8 cellular contexts compared by ENCODE assay signal in genomic region chr11:65355013-65355775, GRCh38. TPM values are rescaled to one million over a fixed set of nuclear protein-coding genes. Genes with fewer than 3 reads are reported as not detected.
A peak's percentile ranks its signal among the peaks of the same experiment; 100 is the strongest.
DNase-seq lines count a peak whose midpoint lies in the region; ATAC-seq and TF ChIP-seq lines count a peak whose summit lies in the region.

No MANE protein-coding gene starts in this region.

- H3K27ac ChIP-seq in lung (ENCODE audit: low read depth in 1 of 2, low read length in 1 of 2) = no peak overlapping the region

- peaks cover 16% of the 10 kb centered on the region for H3K36me3 Mint-ChIP-seq in WTC11
- peaks cover 11 to 20% of the 10 kb centered on the region in 2 donors for H3K36me3 Mint-ChIP-seq in stimulated activated naive B cell treated with anti-CD40 and anti-IgM and Interleukin-4, amounts not matched to agents 10 μg/mL and 1 μg/mL and 100 μg/mL, for 72 hours

- peak overlapping the region; percentile 53 for H3K4me3 ChIP-seq in GM12865 (ENCODE audit: low read depth, low read length)
- peak overlapping the region; percentile 43 for H3K4me3 ChIP-seq in lung

- no peak overlapping the region for H3K27ac Mint-ChIP-seq in WTC11
- H3K27ac Mint-ChIP-seq in stimulated activated naive B cell treated with anti-CD40 and anti-IgM and Interleukin-4, amounts not matched to agents 10 μg/mL and 1 μg/mL and 100 μg/mL, for 72 hours = peak overlapping the region; percentile 98

- H3K9me3 Mint-ChIP-seq in WTC11 = no peaks in the 10 kb centered on the region
- no peaks in the 10 kb centered on the region for H3K9me3 Mint-ChIP-seq in stimulated activated naive B cell treated with anti-CD40 and anti-IgM and Interleukin-4, amounts not matched to agents 10 μg/mL and 1 μg/mL and 100 μg/mL, for 72 hours

- CTCF ChIA-PET in WTC11 (lab: Charles Lee) = interaction anchor here (0.5 to 3.2 kb wide), 15 partner anchors 22 to 287 kb away, joined by 3 to 18 read pairs (median 3); partner anchors contain the start of genes CAPN1, CDC42EP2, DPF2 and FAM89B

- peak; percentile 31 for ATAC-seq in HG02642 (IDR thresholded peaks at IDR 0.05; ENCODE audit: poor library complexity, unreplicated experiment)
- ATAC-seq in WTC11 = peak; percentile 6
- ATAC-seq in lung (ENCODE audit: insufficient read depth, low FRiP score) = peak; percentile 7
- peak; percentile 37 to 45 for ATAC-seq in stimulated activated naive B cell treated with anti-CD40 and anti-IgM and Interleukin-4, amounts not matched to agents 10 μg/mL and 1 μg/mL and 100 μg/mL, for 72 hours (replicated peaks)

- peaks cover 5 to 15% of the 10 kb centered on the region in 2 donors for H3K36me3 ChIP-seq in lung (ENCODE audit: control insufficient read depth in 2 of 2, insufficient read depth in 2 of 2, low read length in 2 of 2)

- no peaks in the 10 kb centered on the region for H3K9me3 ChIP-seq in lung (ENCODE audit: control insufficient read depth in 2 of 2, insufficient read depth in 1 of 2, low read length in 1 of 2)

- WGBS in lung, 2 donors = 1 to 2% methylated on average over 33 to 47 of the region's 47 CpGs

- peak overlapping the region; percentile 81 for H3K4me3 Mint-ChIP-seq in WTC11
- peak overlapping the region; percentile 96 to 98 for H3K4me3 Mint-ChIP-seq in stimulated activated naive B cell treated with anti-CD40 and anti-IgM and Interleukin-4, amounts not matched to agents 10 μg/mL and 1 μg/mL and 100 μg/mL, for 72 hours

- H3K27me3 ChIP-seq in lung (ENCODE audit: control insufficient read depth, insufficient read depth) = no peaks in the 10 kb centered on the region

- POLR2A ChIA-PET in WTC11 (lab: Charles Lee) = interaction anchor here (0.6 to 2.7 kb wide), 7 partner anchors 22 to 162 kb away, joined by 3 to 8 read pairs (median 4); partner anchors contain the start of gene DPF2

- H3K4me1 Mint-ChIP-seq in WTC11 = peaks cover 16% of the 10 kb centered on the region
- H3K4me1 Mint-ChIP-seq in stimulated activated naive B cell treated with anti-CD40 and anti-IgM and Interleukin-4, amounts not matched to agents 10 μg/mL and 1 μg/mL and 100 μg/mL, for 72 hours = peaks cover 22 to 25% of the 10 kb centered on the region in 2 donors

- peak; percentile 48 for DNase-seq in GM12865 (ENCODE audit: low read depth)
- DNase-seq in NCI-H187 (lab: John Stamatoyannopoulos, UW) = peak; percentile 10 to 62
- DNase-seq in WTC11 (ENCODE audit: low spot score) = peak; percentile 60
- DNase-seq in cerebellum (ENCODE audit: low spot score) = peak; percentile 56
- DNase-seq in lung (ENCODE audit: low spot score) = peak; percentile 39
- DNase-seq in stimulated activated naive B cell treated with anti-CD40 and anti-IgM and Interleukin-4, amounts not matched to agents 10 μg/mL and 1 μg/mL and 100 μg/mL, for 72 hours = peak; percentile 22
- no peak for DNase-seq in DMS153 treated with DMSO at 0.1 percent for 48 hours (lab: John Stamatoyannopoulos, UW; ENCODE audit: unreplicated experiment)

- peaks cover 6 to 8% of the 10 kb centered on the region in 2 donors for H3K4me1 ChIP-seq in lung (ENCODE audit: control insufficient read depth in 2 of 2, insufficient read depth in 2 of 2, low read length in 2 of 2)

- TF ChIP-seq CTCF in GM12865 (IDR thresholded peaks at IDR 0.05; ENCODE audit: insufficient read depth, low read depth, low read length, missing control alignments) (no peak), WTC11 (IDR thresholded peaks at IDR 0.05) (no peak), lung (IDR thresholded peaks at IDR 0.05; ENCODE audit: control extremely low read depth, extremely low read depth) (no peak)

- peaks cover 30% of the 10 kb centered on the region for H3K27me3 Mint-ChIP-seq in WTC11 (ENCODE audit: low read depth)
- H3K27me3 Mint-ChIP-seq in stimulated activated naive B cell treated with anti-CD40 and anti-IgM and Interleukin-4, amounts not matched to agents 10 μg/mL and 1 μg/mL and 100 μg/mL, for 72 hours = no peaks in the 10 kb centered on the region

TF ChIP-seq in WTC11, 78 proteins besides CTCF, POLR2A, EP300 and RAD21:
- TF ChIP-seq RORB (CRISPR knock-in tag; IDR thresholded peaks at IDR 0.05) (no peak), TEAD4 (CRISPR knock-in tag; IDR thresholded peaks at IDR 0.05) (no peak), NFE2L1 (CRISPR knock-in tag; IDR thresholded peaks at IDR 0.05) (0 out of 2 replicates have a peak, but pooled peaks have one; percentile 22)
- TF ChIP-seq, protein P1, sequence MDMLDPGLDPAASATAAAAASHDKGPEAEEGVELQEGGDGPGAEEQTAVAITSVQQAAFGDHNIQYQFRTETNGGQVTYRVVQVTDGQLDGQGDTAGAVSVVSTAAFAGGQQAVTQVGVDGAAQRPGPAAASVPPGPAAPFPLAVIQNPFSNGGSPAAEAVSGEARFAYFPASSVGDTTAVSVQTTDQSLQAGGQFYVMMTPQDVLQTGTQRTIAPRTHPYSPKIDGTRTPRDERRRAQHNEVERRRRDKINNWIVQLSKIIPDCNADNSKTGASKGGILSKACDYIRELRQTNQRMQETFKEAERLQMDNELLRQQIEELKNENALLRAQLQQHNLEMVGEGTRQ (CRISPR knock-in tag; IDR thresholded peaks at IDR 0.05) = 0 out of 2 replicates have a peak, but pooled peaks have one; percentile 3

RNA-seq across cellular contexts. Expression of gene TIGD3, which starts 0.6 kb away (rescaled TPM):
- total RNA-seq in WTC11 (2021) = 1.9 to 2.3 TPM (median 2.1 TPM) in 3 replicates
- total RNA-seq in cerebellum = 2.5 TPM
- total RNA-seq in lung = under 1 TPM in 1 of 2 donors, not detected in 1; 0.21 TPM
- polyA plus RNA-seq in lung = under 1 TPM; 0.24 to 0.27 TPM

RNA-seq across cellular contexts. Expression of gene DPF2, which starts 21.5 kb away (rescaled TPM):
- total RNA-seq in WTC11 (2021) = 59.0 to 71.0 TPM (median 66.3 TPM) in 3 replicates
- 34.0 TPM for total RNA-seq in cerebellum
- 10 to 100 TPM; 44.6 to 53.2 TPM for total RNA-seq in lung
- polyA plus RNA-seq in lung = 10 to 100 TPM; 21.5 to 25.0 TPM

RNA-seq across cellular contexts. Expression of gene SLC25A45, which starts 27.3 kb away (rescaled TPM):
- total RNA-seq in WTC11 (2021) = 1.5 to 2.5 TPM (median 1.7 TPM) in 3 replicates
- 0.73 TPM for total RNA-seq in cerebellum
- 10 to 100 TPM in 1 of 2 donors, 1 to 10 TPM in 1; 7.3 to 15.6 TPM for total RNA-seq in lung
- polyA plus RNA-seq in lung = 1 to 10 TPM; 5.5 to 9.0 TPM

RNA-seq across cellular contexts. Expression of gene FRMD8, which starts 31.2 kb away (rescaled TPM):
- total RNA-seq in WTC11 (2021) (21.5 to 23.7 TPM (median 22.9 TPM) in 3 replicates), cerebellum (9.2 TPM), lung (10 to 100 TPM; 18.5 to 39.9 TPM)
- 10 to 100 TPM; 15.8 to 25.7 TPM for polyA plus RNA-seq in lung

RNA-seq across cellular contexts. Expression of gene CDC42EP2, which starts 40.5 kb away (rescaled TPM):
- total RNA-seq in WTC11 (2021) (11.0 to 15.2 TPM (median 11.5 TPM) in 3 replicates), cerebellum (10.1 TPM), lung (10 to 100 TPM in 1 of 2 donors, 1 to 10 TPM in 1; 9.2 to 28.9 TPM)
- 10 to 100 TPM; 23.4 to 35.0 TPM for polyA plus RNA-seq in lung
